31 cellular contexts compared by ENCODE assay signal in the genomic region with DNA sequence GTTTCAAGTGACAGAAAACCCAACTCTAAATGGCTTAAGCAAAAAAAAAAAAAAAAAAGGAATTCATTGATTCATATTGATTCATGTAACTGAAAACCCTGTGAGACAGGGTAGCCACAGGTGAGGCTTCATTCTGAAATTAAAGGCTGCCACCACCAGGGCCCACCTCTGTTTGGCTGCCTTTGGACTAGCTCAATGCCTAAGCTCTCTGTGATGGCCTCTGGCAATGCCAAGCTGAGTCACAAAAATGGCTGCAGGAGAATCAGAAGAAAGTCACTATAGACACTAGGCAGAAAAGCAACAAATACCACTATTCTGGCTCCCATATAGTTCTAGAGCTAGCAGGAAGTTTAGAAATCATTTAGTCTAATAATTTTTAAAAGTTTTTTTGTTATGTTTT.
"Had no signal": no experiment of that assay in that cellular context is flagged by ENCODE, and none has a peak within 500 bp of the region (broad histone marks: within the 10 kb centered on the region; RNA-seq: fewer than 3 reads in every experiment).

No MANE protein-coding gene starts in this region.

- H3K27ac Mint-ChIP-seq: activated CD4-positive, alpha-beta T cell treated with anti-CD3 and anti-CD28 coated beads for 36 hours; activated CD8-positive, alpha-beta memory T cell treated with anti-CD3 and anti-CD28 coated beads, Interleukin-2, amount 10 ng/mL, durations not matched to agents 7 days and 5 days; activated CD8-positive, alpha-beta T cell treated with anti-CD3 and anti-CD28 coated beads, Interleukin-2, amount 10 ng/mL, durations not matched to agents 7 days and 5 days; activated naive CD4-positive, alpha-beta T cell treated with anti-CD3 and anti-CD28 coated beads for 36 hours; activated naive CD8-positive, alpha-beta T cell treated with anti-CD3 and anti-CD28 coated beads for 36 hours; naive thymus-derived CD4-positive, alpha-beta T cell; type B pancreatic cell had no signal

- H3K27me3 Mint-ChIP-seq: activated CD4-positive, alpha-beta T cell treated with anti-CD3 and anti-CD28 coated beads for 36 hours; activated CD8-positive, alpha-beta memory T cell treated with anti-CD3 and anti-CD28 coated beads, Interleukin-2, amount 10 ng/mL, durations not matched to agents 7 days and 5 days; type B pancreatic cell had no signal

- H3K4me3 ChIP-seq: adrenal gland, body of pancreas, cardiac muscle cell, coronary artery, dorsolateral prefrontal cortex, gastroesophageal sphincter, pancreas, psoas muscle, right atrium auricular region, testis, uterus had no signal

- ATAC-seq: activated CD4-positive, alpha-beta T cell treated with anti-CD3 and anti-CD28 coated beads for 36 hours; activated CD8-positive, alpha-beta memory T cell treated with anti-CD3 and anti-CD28 coated beads, Interleukin-2, amount 10 ng/mL, durations not matched to agents 7 days and 5 days; activated CD8-positive, alpha-beta T cell treated with anti-CD3 and anti-CD28 coated beads, Interleukin-2, amount 10 ng/mL, durations not matched to agents 7 days and 5 days; body of pancreas; gastroesophageal sphincter; left colon; naive thymus-derived CD4-positive, alpha-beta T cell; pancreas; psoas muscle had no signal

- H3K4me1 Mint-ChIP-seq: activated naive CD8-positive, alpha-beta T cell treated with anti-CD3 and anti-CD28 coated beads for 36 hours had no signal

- H3K36me3 Mint-ChIP-seq: activated CD8-positive, alpha-beta memory T cell treated with anti-CD3 and anti-CD28 coated beads, Interleukin-2, amount 10 ng/mL, durations not matched to agents 7 days and 5 days; activated naive CD8-positive, alpha-beta T cell treated with anti-CD3 and anti-CD28 coated beads for 36 hours; naive thymus-derived CD4-positive, alpha-beta T cell; type B pancreatic cell had no signal

- H3K36me3 ChIP-seq: adrenal gland, cardiac muscle cell, gastroesophageal sphincter, pancreas, right atrium auricular region, uterus had no signal

- DNase-seq: activated CD4-positive, alpha-beta T cell treated with anti-CD3 and anti-CD28 coated beads for 36 hours; activated CD4-positive, CD25-positive, alpha-beta regulatory T cell; activated CD8-positive, alpha-beta memory T cell treated with anti-CD3 and anti-CD28 coated beads, Interleukin-2, amount 10 ng/mL, durations not matched to agents 7 days and 5 days; activated CD8-positive, alpha-beta T cell treated with anti-CD3 and anti-CD28 coated beads, Interleukin-2, amount 10 ng/mL, durations not matched to agents 7 days and 5 days; activated effector memory CD4-positive, alpha-beta T cell treated with Interleukin-2 at 50 U/mL for 16 hours; activated naive CD4-positive, alpha-beta T cell treated with anti-CD3 and anti-CD28 coated beads for 36 hours; activated naive CD8-positive, alpha-beta T cell treated with anti-CD3 and anti-CD28 coated beads for 36 hours; activated T-cell treated with anti-CD3 and anti-CD28 coated beads for 4 hours; adrenal gland; aorta; body of pancreas; cerebellar nuclear complex; dorsolateral prefrontal cortex; effector memory CD4-positive, alpha-beta T cell; erythroblast; hippocampal formation; left colon; mammary epithelial cell; midbrain; naive thymus-derived CD4-positive, alpha-beta T cell; pancreas; psoas muscle; stimulated activated naive CD4-positive, alpha-beta T cell treated with Interleukin-2 at 50 U/mL for 16 hours; T-helper 2 cell; testis; uterus had no signal

- H3K9me3 Mint-ChIP-seq: activated naive CD4-positive, alpha-beta T cell treated with anti-CD3 and anti-CD28 coated beads for 36 hours; activated naive CD8-positive, alpha-beta T cell treated with anti-CD3 and anti-CD28 coated beads for 36 hours; naive thymus-derived CD4-positive, alpha-beta T cell; type B pancreatic cell had no signal

- H3K27ac ChIP-seq: adrenal gland, body of pancreas, cardiac muscle cell, coronary artery, dorsolateral prefrontal cortex, pancreas, psoas muscle, right atrium auricular region, testis had no signal

- H3K9me3 ChIP-seq: adrenal gland, body of pancreas, gastroesophageal sphincter, pancreas, psoas muscle, right atrium auricular region, testis, uterus had no signal

- H3K27me3 ChIP-seq: adrenal gland, body of pancreas, cardiac muscle cell, dorsolateral prefrontal cortex, gastroesophageal sphincter, pancreas, right atrium auricular region, testis, uterus had no signal

- H3K4me3 Mint-ChIP-seq: activated CD4-positive, alpha-beta T cell treated with anti-CD3 and anti-CD28 coated beads for 36 hours; activated CD8-positive, alpha-beta memory T cell treated with anti-CD3 and anti-CD28 coated beads, Interleukin-2, amount 10 ng/mL, durations not matched to agents 7 days and 5 days; activated CD8-positive, alpha-beta T cell treated with anti-CD3 and anti-CD28 coated beads, Interleukin-2, amount 10 ng/mL, durations not matched to agents 7 days and 5 days; activated naive CD4-positive, alpha-beta T cell treated with anti-CD3 and anti-CD28 coated beads for 36 hours; activated naive CD8-positive, alpha-beta T cell treated with anti-CD3 and anti-CD28 coated beads for 36 hours; naive thymus-derived CD4-positive, alpha-beta T cell; type B pancreatic cell had no signal
